1 cellular context compared by ENCODE assay signal in the genomic region with DNA sequence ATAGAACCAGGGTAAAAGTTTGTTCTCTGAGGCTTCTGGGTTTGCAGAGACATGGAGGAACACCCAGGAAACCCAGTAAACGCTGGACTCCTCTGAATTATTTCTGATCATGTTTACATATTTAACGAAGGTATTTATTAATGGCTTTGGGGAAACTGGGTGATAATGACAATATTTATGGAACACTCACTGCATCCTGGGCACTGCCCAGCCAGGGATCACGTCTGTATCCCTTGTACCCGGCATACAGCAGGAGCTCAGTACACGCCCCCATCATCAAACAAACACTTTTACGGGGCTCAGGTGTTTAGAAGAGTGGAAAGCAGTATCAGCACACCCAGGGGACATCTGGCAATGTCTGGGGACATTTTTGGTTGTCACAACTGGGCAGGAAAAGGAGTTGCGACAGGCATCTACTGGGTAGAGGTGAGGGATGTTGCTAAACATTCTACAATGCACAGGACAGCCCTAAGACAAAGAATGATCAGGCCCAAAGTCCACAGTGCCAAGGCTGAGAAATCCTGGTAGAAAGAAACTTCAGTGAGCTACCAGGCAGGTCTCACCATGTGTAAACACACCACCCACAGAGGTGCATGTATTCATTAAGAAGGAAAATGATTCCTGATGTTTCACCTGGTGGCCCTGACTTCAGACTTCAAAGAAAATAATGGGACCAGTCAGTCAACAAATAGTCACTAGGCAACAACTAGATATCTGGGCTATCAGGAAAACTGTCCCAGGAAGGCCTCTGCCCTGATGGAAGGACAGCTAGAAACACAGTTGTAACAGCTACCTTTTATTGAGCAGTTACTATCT.
TF ChIP-seq lines count a peak whose summit lies in the region.

No MANE protein-coding gene starts in this region.

TF ChIP-seq in HepG2, 621 proteins besides CTCF, POLR2A, EP300 and RAD21 (continued from another document and continues in another):
- TF ChIP-seq FOXC1 (CRISPR knock-in tag; IDR thresholded peaks at IDR 0.05; ENCODE audit: borderline replicate concordance), result peak; percentile 65; the same call in 1 of the 2 replicates
- no peak for TF ChIP-seq PRPF4 (IDR thresholded peaks at IDR 0.05; ENCODE audit: low read depth, low read length, poor library complexity, severe bottlenecking)
- peak; percentile 47; the same call in 1 of the 2 replicates for TF ChIP-seq ZFX (CRISPR knock-in tag; IDR thresholded peaks at IDR 0.05; ENCODE audit: low read depth)
- TF ChIP-seq SIN3B (IDR thresholded peaks at IDR 0.05; ENCODE audit: low read length), result peak; percentile 52; the same call in 1 of the 2 replicates
- no peak for TF ChIP-seq KLF6 (CRISPR knock-in tag; IDR thresholded peaks at IDR 0.05)
- TF ChIP-seq, protein P1, sequence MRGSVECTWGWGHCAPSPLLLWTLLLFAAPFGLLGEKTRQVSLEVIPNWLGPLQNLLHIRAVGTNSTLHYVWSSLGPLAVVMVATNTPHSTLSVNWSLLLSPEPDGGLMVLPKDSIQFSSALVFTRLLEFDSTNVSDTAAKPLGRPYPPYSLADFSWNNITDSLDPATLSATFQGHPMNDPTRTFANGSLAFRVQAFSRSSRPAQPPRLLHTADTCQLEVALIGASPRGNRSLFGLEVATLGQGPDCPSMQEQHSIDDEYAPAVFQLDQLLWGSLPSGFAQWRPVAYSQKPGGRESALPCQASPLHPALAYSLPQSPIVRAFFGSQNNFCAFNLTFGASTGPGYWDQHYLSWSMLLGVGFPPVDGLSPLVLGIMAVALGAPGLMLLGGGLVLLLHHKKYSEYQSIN (CRISPR knock-in tag; IDR thresholded peaks at IDR 0.05; ENCODE audit: borderline replicate concordance), result no peak
- TF ChIP-seq, protein P2, sequence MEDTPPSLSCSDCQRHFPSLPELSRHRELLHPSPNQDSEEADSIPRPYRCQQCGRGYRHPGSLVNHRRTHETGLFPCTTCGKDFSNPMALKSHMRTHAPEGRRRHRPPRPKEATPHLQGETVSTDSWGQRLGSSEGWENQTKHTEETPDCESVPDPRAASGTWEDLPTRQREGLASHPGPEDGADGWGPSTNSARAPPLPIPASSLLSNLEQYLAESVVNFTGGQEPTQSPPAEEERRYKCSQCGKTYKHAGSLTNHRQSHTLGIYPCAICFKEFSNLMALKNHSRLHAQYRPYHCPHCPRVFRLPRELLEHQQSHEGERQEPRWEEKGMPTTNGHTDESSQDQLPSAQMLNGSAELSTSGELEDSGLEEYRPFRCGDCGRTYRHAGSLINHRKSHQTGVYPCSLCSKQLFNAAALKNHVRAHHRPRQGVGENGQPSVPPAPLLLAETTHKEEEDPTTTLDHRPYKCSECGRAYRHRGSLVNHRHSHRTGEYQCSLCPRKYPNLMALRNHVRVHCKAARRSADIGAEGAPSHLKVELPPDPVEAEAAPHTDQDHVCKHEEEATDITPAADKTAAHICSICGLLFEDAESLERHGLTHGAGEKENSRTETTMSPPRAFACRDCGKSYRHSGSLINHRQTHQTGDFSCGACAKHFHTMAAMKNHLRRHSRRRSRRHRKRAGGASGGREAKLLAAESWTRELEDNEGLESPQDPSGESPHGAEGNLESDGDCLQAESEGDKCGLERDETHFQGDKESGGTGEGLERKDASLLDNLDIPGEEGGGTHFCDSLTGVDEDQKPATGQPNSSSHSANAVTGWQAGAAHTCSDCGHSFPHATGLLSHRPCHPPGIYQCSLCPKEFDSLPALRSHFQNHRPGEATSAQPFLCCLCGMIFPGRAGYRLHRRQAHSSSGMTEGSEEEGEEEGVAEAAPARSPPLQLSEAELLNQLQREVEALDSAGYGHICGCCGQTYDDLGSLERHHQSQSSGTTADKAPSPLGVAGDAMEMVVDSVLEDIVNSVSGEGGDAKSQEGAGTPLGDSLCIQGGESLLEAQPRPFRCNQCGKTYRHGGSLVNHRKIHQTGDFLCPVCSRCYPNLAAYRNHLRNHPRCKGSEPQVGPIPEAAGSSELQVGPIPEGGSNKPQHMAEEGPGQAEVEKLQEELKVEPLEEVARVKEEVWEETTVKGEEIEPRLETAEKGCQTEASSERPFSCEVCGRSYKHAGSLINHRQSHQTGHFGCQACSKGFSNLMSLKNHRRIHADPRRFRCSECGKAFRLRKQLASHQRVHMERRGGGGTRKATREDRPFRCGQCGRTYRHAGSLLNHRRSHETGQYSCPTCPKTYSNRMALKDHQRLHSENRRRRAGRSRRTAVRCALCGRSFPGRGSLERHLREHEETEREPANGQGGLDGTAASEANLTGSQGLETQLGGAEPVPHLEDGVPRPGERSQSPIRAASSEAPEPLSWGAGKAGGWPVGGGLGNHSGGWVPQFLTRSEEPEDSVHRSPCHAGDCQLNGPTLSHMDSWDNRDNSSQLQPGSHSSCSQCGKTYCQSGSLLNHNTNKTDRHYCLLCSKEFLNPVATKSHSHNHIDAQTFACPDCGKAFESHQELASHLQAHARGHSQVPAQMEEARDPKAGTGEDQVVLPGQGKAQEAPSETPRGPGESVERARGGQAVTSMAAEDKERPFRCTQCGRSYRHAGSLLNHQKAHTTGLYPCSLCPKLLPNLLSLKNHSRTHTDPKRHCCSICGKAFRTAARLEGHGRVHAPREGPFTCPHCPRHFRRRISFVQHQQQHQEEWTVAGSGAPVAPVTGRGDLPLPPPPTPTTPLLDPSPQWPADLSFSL (CRISPR knock-in tag; IDR thresholded peaks at IDR 0.05), result 0 out of 2 replicates have a peak, but pooled peaks have one; percentile 34
- TF ChIP-seq, protein P3, sequence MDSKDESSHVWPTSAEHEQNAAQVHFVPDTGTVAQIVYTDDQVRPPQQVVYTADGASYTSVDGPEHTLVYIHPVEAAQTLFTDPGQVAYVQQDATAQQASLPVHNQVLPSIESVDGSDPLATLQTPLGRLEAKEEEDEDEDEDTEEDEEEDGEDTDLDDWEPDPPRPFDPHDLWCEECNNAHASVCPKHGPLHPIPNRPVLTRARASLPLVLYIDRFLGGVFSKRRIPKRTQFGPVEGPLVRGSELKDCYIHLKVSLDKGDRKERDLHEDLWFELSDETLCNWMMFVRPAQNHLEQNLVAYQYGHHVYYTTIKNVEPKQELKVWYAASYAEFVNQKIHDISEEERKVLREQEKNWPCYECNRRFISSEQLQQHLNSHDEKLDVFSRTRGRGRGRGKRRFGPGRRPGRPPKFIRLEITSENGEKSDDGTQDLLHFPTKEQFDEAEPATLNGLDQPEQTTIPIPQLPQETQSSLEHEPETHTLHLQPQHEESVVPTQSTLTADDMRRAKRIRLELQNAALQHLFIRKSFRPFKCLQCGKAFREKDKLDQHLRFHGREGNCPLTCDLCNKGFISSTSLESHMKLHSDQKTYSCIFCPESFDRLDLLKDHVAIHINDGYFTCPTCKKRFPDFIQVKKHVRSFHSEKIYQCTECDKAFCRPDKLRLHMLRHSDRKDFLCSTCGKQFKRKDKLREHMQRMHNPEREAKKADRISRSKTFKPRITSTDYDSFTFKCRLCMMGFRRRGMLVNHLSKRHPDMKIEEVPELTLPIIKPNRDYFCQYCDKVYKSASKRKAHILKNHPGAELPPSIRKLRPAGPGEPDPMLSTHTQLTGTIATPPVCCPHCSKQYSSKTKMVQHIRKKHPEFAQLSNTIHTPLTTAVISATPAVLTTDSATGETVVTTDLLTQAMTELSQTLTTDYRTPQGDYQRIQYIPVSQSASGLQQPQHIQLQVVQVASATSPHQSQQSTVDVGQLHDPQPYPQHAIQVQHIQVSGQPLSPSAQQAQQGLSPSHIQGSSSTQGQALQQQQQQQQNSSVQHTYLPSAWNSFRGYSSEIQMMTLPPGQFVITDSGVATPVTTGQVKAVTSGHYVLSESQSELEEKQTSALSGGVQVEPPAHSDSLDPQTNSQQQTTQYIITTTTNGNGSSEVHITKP (CRISPR knock-in tag; IDR thresholded peaks at IDR 0.05; ENCODE audit: low read depth), result peak; percentile 21; the same call in 1 of the 2 replicates
- TF ChIP-seq MEIS1 (CRISPR knock-in tag; IDR thresholded peaks at IDR 0.05; ENCODE audit: borderline replicate concordance), result no peak
- no peak for TF ChIP-seq IRX3 (CRISPR knock-in tag; IDR thresholded peaks at IDR 0.05; ENCODE audit: borderline replicate concordance, low read depth)
- TF ChIP-seq, protein P4, sequence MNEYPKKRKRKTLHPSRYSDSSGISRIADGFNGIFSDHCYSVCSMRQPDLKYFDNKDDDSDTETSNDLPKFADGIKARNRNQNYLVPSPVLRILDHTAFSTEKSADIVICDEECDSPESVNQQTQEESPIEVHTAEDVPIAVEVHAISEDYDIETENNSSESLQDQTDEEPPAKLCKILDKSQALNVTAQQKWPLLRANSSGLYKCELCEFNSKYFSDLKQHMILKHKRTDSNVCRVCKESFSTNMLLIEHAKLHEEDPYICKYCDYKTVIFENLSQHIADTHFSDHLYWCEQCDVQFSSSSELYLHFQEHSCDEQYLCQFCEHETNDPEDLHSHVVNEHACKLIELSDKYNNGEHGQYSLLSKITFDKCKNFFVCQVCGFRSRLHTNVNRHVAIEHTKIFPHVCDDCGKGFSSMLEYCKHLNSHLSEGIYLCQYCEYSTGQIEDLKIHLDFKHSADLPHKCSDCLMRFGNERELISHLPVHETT (CRISPR knock-in tag; conservative IDR thresholded peaks at IDR 0.05), result no peak
- TF ChIP-seq, protein P5, sequence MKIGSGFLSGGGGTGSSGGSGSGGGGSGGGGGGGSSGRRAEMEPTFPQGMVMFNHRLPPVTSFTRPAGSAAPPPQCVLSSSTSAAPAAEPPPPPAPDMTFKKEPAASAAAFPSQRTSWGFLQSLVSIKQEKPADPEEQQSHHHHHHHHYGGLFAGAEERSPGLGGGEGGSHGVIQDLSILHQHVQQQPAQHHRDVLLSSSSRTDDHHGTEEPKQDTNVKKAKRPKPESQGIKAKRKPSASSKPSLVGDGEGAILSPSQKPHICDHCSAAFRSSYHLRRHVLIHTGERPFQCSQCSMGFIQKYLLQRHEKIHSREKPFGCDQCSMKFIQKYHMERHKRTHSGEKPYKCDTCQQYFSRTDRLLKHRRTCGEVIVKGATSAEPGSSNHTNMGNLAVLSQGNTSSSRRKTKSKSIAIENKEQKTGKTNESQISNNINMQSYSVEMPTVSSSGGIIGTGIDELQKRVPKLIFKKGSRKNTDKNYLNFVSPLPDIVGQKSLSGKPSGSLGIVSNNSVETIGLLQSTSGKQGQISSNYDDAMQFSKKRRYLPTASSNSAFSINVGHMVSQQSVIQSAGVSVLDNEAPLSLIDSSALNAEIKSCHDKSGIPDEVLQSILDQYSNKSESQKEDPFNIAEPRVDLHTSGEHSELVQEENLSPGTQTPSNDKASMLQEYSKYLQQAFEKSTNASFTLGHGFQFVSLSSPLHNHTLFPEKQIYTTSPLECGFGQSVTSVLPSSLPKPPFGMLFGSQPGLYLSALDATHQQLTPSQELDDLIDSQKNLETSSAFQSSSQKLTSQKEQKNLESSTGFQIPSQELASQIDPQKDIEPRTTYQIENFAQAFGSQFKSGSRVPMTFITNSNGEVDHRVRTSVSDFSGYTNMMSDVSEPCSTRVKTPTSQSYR (CRISPR knock-in tag; IDR thresholded peaks at IDR 0.05; ENCODE audit: borderline replicate concordance), result peak; percentile 31; the same call in 1 of the 2 replicates
- TF ChIP-seq, protein P6, sequence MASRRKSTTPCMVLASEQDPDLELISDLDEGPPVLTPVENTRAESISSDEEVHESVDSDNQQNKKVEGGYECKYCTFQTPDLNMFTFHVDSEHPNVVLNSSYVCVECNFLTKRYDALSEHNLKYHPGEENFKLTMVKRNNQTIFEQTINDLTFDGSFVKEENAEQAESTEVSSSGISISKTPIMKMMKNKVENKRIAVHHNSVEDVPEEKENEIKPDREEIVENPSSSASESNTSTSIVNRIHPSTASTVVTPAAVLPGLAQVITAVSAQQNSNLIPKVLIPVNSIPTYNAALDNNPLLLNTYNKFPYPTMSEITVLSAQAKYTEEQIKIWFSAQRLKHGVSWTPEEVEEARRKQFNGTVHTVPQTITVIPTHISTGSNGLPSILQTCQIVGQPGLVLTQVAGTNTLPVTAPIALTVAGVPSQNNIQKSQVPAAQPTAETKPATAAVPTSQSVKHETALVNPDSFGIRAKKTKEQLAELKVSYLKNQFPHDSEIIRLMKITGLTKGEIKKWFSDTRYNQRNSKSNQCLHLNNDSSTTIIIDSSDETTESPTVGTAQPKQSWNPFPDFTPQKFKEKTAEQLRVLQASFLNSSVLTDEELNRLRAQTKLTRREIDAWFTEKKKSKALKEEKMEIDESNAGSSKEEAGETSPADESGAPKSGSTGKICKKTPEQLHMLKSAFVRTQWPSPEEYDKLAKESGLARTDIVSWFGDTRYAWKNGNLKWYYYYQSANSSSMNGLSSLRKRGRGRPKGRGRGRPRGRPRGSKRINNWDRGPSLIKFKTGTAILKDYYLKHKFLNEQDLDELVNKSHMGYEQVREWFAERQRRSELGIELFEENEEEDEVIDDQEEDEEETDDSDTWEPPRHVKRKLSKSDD (CRISPR knock-in tag; IDR thresholded peaks at IDR 0.05; ENCODE audit: low read depth), result peak; percentile 37; the same call in 1 of the 2 replicates
- TF ChIP-seq, protein P7, sequence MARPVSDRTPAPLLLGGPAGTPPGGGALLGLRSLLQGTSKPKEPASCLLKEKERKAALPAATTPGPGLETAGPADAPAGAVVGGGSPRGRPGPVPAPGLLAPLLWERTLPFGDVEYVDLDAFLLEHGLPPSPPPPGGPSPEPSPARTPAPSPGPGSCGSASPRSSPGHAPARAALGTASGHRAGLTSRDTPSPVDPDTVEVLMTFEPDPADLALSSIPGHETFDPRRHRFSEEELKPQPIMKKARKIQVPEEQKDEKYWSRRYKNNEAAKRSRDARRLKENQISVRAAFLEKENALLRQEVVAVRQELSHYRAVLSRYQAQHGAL (CRISPR knock-in tag; IDR thresholded peaks at IDR 0.05; ENCODE audit: not compliant biosample characterization), result no peak
- no peak for TF ChIP-seq ZNF484 (CRISPR knock-in tag; IDR thresholded peaks at IDR 0.05; ENCODE audit: borderline replicate concordance, low read depth)
- TF ChIP-seq NFATC3 (CRISPR knock-in tag; IDR thresholded peaks at IDR 0.05), result no peak
- TF ChIP-seq POGZ (CRISPR knock-in tag; IDR thresholded peaks at IDR 0.05), result no peak; the same call in 1 of the 2 replicates
- no peak for TF ChIP-seq SCMH1 (CRISPR knock-in tag; IDR thresholded peaks at IDR 0.05; ENCODE audit: borderline replicate concordance)
- TF ChIP-seq ZNF569 (CRISPR knock-in tag; IDR thresholded peaks at IDR 0.05; ENCODE audit: borderline replicate concordance), result no peak
- TF ChIP-seq, protein P8, sequence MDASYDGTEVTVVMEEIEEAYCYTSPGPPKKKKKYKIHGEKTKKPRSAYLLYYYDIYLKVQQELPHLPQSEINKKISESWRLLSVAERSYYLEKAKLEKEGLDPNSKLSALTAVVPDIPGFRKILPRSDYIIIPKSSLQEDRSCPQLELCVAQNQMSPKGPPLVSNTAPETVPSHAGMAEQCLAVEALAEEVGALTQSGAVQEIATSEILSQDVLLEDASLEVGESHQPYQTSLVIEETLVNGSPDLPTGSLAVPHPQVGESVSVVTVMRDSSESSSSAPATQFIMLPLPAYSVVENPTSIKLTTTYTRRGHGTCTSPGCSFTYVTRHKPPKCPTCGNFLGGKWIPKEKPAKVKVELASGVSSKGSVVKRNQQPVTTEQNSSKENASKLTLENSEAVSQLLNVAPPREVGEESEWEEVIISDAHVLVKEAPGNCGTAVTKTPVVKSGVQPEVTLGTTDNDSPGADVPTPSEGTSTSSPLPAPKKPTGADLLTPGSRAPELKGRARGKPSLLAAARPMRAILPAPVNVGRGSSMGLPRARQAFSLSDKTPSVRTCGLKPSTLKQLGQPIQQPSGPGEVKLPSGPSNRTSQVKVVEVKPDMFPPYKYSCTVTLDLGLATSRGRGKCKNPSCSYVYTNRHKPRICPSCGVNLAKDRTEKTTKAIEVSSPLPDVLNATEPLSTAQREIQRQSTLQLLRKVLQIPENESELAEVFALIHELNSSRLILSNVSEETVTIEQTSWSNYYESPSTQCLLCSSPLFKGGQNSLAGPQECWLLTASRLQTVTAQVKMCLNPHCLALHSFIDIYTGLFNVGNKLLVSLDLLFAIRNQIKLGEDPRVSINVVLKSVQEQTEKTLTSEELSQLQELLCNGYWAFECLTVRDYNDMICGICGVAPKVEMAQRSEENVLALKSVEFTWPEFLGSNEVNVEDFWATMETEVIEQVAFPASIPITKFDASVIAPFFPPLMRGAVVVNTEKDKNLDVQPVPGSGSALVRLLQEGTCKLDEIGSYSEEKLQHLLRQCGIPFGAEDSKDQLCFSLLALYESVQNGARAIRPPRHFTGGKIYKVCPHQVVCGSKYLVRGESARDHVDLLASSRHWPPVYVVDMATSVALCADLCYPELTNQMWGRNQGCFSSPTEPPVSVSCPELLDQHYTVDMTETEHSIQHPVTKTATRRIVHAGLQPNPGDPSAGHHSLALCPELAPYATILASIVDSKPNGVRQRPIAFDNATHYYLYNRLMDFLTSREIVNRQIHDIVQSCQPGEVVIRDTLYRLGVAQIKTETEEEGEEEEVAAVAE (CRISPR knock-in tag; IDR thresholded peaks at IDR 0.05; ENCODE audit: borderline replicate concordance), result peak; percentile 88
- no peak for TF ChIP-seq ZNF616 (CRISPR knock-in tag; IDR thresholded peaks at IDR 0.05; ENCODE audit: low read depth)
